In genomic region chr15:81544385-81544784, GRCh38 we compare ENCODE assay signal across 7 cellular contexts.
"Had no signal": no experiment of that assay in that cellular context is flagged by ENCODE, and none has a peak within 500 bp of the region (broad histone marks: within the 10 kb centered on the region; RNA-seq: fewer than 3 reads in every experiment).

No MANE protein-coding gene starts in this region.

- DNase-seq: IMR-90, KBM-7, KG1 had no signal

- H3K27ac Mint-ChIP-seq: IgD-negative memory B cell had no signal

- H3K4me3 ChIP-seq: K562 had no signal

- H3K4me3 Mint-ChIP-seq: IgD-negative memory B cell had no signal

- H3K4me1 Mint-ChIP-seq: IgD-negative memory B cell had no signal

- ATAC-seq: HepG2, K562 had no signal

- H3K36me3 Mint-ChIP-seq: IgD-negative memory B cell had no signal

- H3K27ac ChIP-seq: HL-60 had no signal
